ENCODE assay signal across 1 cellular context in genomic region chr1:26482921-26483320, GRCh38.
TF ChIP-seq lines count a peak whose summit lies in the region.

No MANE protein-coding gene starts in this region.

TF ChIP-seq in HepG2, 621 proteins besides CTCF, POLR2A, EP300 and RAD21:
- peak; percentile 38 for TF ChIP-seq CREB1 (IDR thresholded peaks at IDR 0.05)
- no peak for TF ChIP-seq CREB1 (CRISPR knock-in tag; IDR thresholded peaks at IDR 0.05)
- TF ChIP-seq SP1 (IDR thresholded peaks at IDR 0.05), result no peak
- no peak for TF ChIP-seq SP1 (CRISPR knock-in tag; IDR thresholded peaks at IDR 0.05)
- TF ChIP-seq ZNF124 (CRISPR knock-in tag; IDR thresholded peaks at IDR 0.05), result no peak
- TF ChIP-seq ZNF562 (CRISPR knock-in tag; IDR thresholded peaks at IDR 0.05; ENCODE audit: borderline replicate concordance), result no peak
- TF ChIP-seq ZNF33A (CRISPR knock-in tag; IDR thresholded peaks at IDR 0.05; ENCODE audit: borderline replicate concordance), result no peak
- no peak for TF ChIP-seq NFATC3 (CRISPR knock-in tag; IDR thresholded peaks at IDR 0.05)
- TF ChIP-seq, protein P1, sequence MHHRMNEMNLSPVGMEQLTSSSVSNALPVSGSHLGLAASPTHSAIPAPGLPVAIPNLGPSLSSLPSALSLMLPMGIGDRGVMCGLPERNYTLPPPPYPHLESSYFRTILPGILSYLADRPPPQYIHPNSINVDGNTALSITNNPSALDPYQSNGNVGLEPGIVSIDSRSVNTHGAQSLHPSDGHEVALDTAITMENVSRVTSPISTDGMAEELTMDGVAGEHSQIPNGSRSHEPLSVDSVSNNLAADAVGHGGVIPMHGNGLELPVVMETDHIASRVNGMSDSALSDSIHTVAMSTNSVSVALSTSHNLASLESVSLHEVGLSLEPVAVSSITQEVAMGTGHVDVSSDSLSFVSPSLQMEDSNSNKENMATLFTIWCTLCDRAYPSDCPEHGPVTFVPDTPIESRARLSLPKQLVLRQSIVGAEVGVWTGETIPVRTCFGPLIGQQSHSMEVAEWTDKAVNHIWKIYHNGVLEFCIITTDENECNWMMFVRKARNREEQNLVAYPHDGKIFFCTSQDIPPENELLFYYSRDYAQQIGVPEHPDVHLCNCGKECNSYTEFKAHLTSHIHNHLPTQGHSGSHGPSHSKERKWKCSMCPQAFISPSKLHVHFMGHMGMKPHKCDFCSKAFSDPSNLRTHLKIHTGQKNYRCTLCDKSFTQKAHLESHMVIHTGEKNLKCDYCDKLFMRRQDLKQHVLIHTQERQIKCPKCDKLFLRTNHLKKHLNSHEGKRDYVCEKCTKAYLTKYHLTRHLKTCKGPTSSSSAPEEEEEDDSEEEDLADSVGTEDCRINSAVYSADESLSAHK (CRISPR knock-in tag; IDR thresholded peaks at IDR 0.05; ENCODE audit: borderline replicate concordance), result no peak
- no peak for TF ChIP-seq POLR2AphosphoS2 (IDR thresholded peaks at IDR 0.05; ENCODE audit: low read depth, low read length)
- no peak for TF ChIP-seq ZNF790 (CRISPR knock-in tag; IDR thresholded peaks at IDR 0.05; ENCODE audit: borderline replicate concordance)
- TF ChIP-seq RFX1 (IDR thresholded peaks at IDR 0.05), result no peak
- no peak for TF ChIP-seq ZNF564 (CRISPR knock-in tag; IDR thresholded peaks at IDR 0.05)
- TF ChIP-seq KMT2B (CRISPR knock-in tag; IDR thresholded peaks at IDR 0.05), result no peak
- no peak for TF ChIP-seq TSC22D2 (CRISPR knock-in tag; IDR thresholded peaks at IDR 0.05; ENCODE audit: borderline replicate concordance)
- TF ChIP-seq HNRNPLL (IDR thresholded peaks at IDR 0.05; ENCODE audit: low read depth, low read length, poor library complexity, severe bottlenecking), result no peak
- TF ChIP-seq ATF7 (IDR thresholded peaks at IDR 0.05), result peak; percentile 67
- TF ChIP-seq ATF7 (CRISPR knock-in tag; IDR thresholded peaks at IDR 0.05), result no peak
- no peak for TF ChIP-seq NFRKB (IDR thresholded peaks at IDR 0.05)
- no peak for TF ChIP-seq SATB2 (CRISPR knock-in tag; IDR thresholded peaks at IDR 0.05)
TF ChIP-seq in HepG2: peak in this region for 2.
